Comparison of ENCODE assay signal across 27 cellular contexts in genomic region chr12:1332327-1332726, GRCh38.
DNase-seq lines count a peak whose midpoint lies in the region; ATAC-seq and TF ChIP-seq lines count a peak whose summit lies in the region.
"Had no signal": no experiment of that assay in that cellular context is flagged by ENCODE, and none has a peak within 500 bp of the region (broad histone marks: within the 10 kb centered on the region; RNA-seq: fewer than 3 reads in every experiment).

No MANE protein-coding gene starts in this region.

- H3K4me3 ChIP-seq in fibroblast of the aortic adventitia (ENCODE audit: low read depth, low read length): no peak overlapping the region
- H3K4me3 ChIP-seq: heart right ventricle, lower lobe of right lung, MG63 had no signal

- H3K27ac ChIP-seq in VCaP: peak overlapping the region; percentile 46; the same call in 1 of the 2 replicates
- H3K27ac ChIP-seq: heart right ventricle, lower lobe of right lung had no signal

- intact Hi-C loops in activated CD4-positive, alpha-beta T cell treated with anti-CD3 and anti-CD28 coated beads, Interleukin-2, amount 10 ng/mL, durations not matched to agents 24 days and 14 days (cut with micrococcal nuclease): no loop called here

- H3K9me3 Mint-ChIP-seq in progenitor cell of endocrine pancreas (ENCODE audit: low read depth): peaks cover 38% of the 10 kb centered on the region
- H3K9me3 Mint-ChIP-seq in activated CD4-positive, alpha-beta T cell treated with anti-CD3 and anti-CD28 coated beads, Interleukin-2, amount 10 ng/mL, durations not matched to agents 24 days and 14 days: no peaks in the 10 kb centered on the region
- H3K9me3 Mint-ChIP-seq: activated CD8-positive, alpha-beta T cell treated with anti-CD3 and anti-CD28 coated beads for 36 hours; activated T-cell treated with anti-CD3 and anti-CD28 coated beads, Interleukin-2, amount 50 U/mL, for 24 hours; immature natural killer cell; WTC11 had no signal

- no peak overlapping the region for H3K4me3 Mint-ChIP-seq in progenitor cell of endocrine pancreas (ENCODE audit: low read depth)
- H3K4me3 Mint-ChIP-seq in activated CD4-positive, alpha-beta T cell treated with anti-CD3 and anti-CD28 coated beads, Interleukin-2, amount 10 ng/mL, durations not matched to agents 24 days and 14 days: no peak overlapping the region
- H3K4me3 Mint-ChIP-seq: activated CD8-positive, alpha-beta T cell treated with anti-CD3 and anti-CD28 coated beads for 36 hours; activated T-cell treated with anti-CD3 and anti-CD28 coated beads, Interleukin-2, amount 50 U/mL, for 24 hours; immature natural killer cell; WTC11 had no signal

- ATAC-seq in HG03378 (IDR thresholded peaks at IDR 0.05; ENCODE audit: unreplicated experiment): no peak
- ATAC-seq: activated CD8-positive, alpha-beta T cell treated with anti-CD3 and anti-CD28 coated beads for 36 hours; heart right ventricle; lower lobe of right lung; sciatic nerve; WTC11 had no signal

- H3K4me1 Mint-ChIP-seq in progenitor cell of endocrine pancreas (ENCODE audit: low read depth): peaks cover 12% of the 10 kb centered on the region
- H3K4me1 Mint-ChIP-seq in activated CD4-positive, alpha-beta T cell treated with anti-CD3 and anti-CD28 coated beads, Interleukin-2, amount 10 ng/mL, durations not matched to agents 24 days and 14 days: no peaks in the 10 kb centered on the region
- H3K4me1 Mint-ChIP-seq: immature natural killer cell, WTC11 had no signal

- TF ChIP-seq CTCF in VCaP (conservative IDR thresholded peaks at IDR 0.05) (no peak), fibroblast of the aortic adventitia (IDR thresholded peaks at IDR 0.05; ENCODE audit: insufficient read depth, low read length) (no peak), progenitor cell of endocrine pancreas (IDR thresholded peaks at IDR 0.05; ENCODE audit: unreplicated experiment) (no peak)

- peaks cover 51% of the 10 kb centered on the region for H3K36me3 Mint-ChIP-seq in progenitor cell of endocrine pancreas (ENCODE audit: insufficient read depth)
- H3K36me3 Mint-ChIP-seq in activated CD4-positive, alpha-beta T cell treated with anti-CD3 and anti-CD28 coated beads, Interleukin-2, amount 10 ng/mL, durations not matched to agents 24 days and 14 days (ENCODE audit: low read depth): no peaks in the 10 kb centered on the region
- H3K36me3 Mint-ChIP-seq: WTC11 had no signal

- DNase-seq in HPDE6-E6E7 (ENCODE audit: extremely low spot score) (peak; percentile 33), fibroblast of the aortic adventitia (ENCODE audit: low read depth) (peak; percentile 22), progenitor cell of endocrine pancreas (ENCODE audit: low spot score, unreplicated experiment) (no peak), NCI-H524 (lab: John Stamatoyannopoulos, UW) (no peak), NCI-H526 treated with DMSO at 0.1 percent for 48 hours (lab: John Stamatoyannopoulos, UW) (no peak)
- DNase-seq in activated CD4-positive, alpha-beta T cell treated with anti-CD3 and anti-CD28 coated beads, Interleukin-2, amount 10 ng/mL, durations not matched to agents 24 days and 14 days: no peak
- DNase-seq: ACHN; activated CD8-positive, alpha-beta T cell treated with anti-CD3 and anti-CD28 coated beads for 36 hours; activated naive CD4-positive, alpha-beta T cell; activated T-cell treated with anti-CD3 and anti-CD28 coated beads, Interleukin-2, amount 50 U/mL, for 24 hours; amygdala; C1 segment of cervical spinal cord; HCEC 1CT; heart right ventricle; immature natural killer cell; lower lobe of right lung; MG63; NCI-H1436; NCI-H2171; NCI-H82; OCI-M1; SK-N-SH; stimulated activated CD4-positive, alpha-beta T cell treated with anti-CD3 and anti-CD28 coated beads, Interleukin-15, amount 100 ng/mL, for 24 hours had no signal

- H3K27me3 Mint-ChIP-seq in progenitor cell of endocrine pancreas: no peaks in the 10 kb centered on the region
- no peaks in the 10 kb centered on the region for H3K27me3 Mint-ChIP-seq in activated CD4-positive, alpha-beta T cell treated with anti-CD3 and anti-CD28 coated beads, Interleukin-2, amount 10 ng/mL, durations not matched to agents 24 days and 14 days
- H3K27me3 Mint-ChIP-seq: activated CD8-positive, alpha-beta T cell treated with anti-CD3 and anti-CD28 coated beads for 36 hours; activated T-cell treated with anti-CD3 and anti-CD28 coated beads, Interleukin-2, amount 50 U/mL, for 24 hours had no signal

- peak overlapping the region; percentile 49 for H3K27ac Mint-ChIP-seq in progenitor cell of endocrine pancreas
- H3K27ac Mint-ChIP-seq in activated CD4-positive, alpha-beta T cell treated with anti-CD3 and anti-CD28 coated beads, Interleukin-2, amount 10 ng/mL, durations not matched to agents 24 days and 14 days: no peak overlapping the region
- H3K27ac Mint-ChIP-seq: activated CD8-positive, alpha-beta T cell treated with anti-CD3 and anti-CD28 coated beads for 36 hours; activated T-cell treated with anti-CD3 and anti-CD28 coated beads, Interleukin-2, amount 50 U/mL, for 24 hours; WTC11 had no signal

Comparison
In these comparisons a context has a peak if more than half of its experiments do, and no peak if none do; other contexts are left out.
1. DNase-seq: peak in HPDE6-E6E7 (single experiment) and fibroblast of the aortic adventitia (single experiment); none in progenitor cell of endocrine pancreas (single experiment), NCI-H524 (0 of 2), NCI-H526 treated with DMSO at 0.1 percent for 48 hours (single experiment) and activated CD4-positive, alpha-beta T cell treated with anti-CD3 and anti-CD28 coated beads, Interleukin-2, amount 10 ng/mL, durations not matched to agents 24 days and 14 days (single experiment).